Comparison of ENCODE assay signal across 22 cellular contexts in genomic region chr1:234779160-234779538, GRCh38.
DNase-seq lines count a peak whose midpoint lies in the region; FAIRE-seq and TF ChIP-seq lines count a peak whose summit lies in the region.
"Had no signal": no experiment of that assay in that cellular context is flagged by ENCODE, and none has a peak within 500 bp of the region (broad histone marks: within the 10 kb centered on the region; RNA-seq: fewer than 3 reads in every experiment).

No MANE protein-coding gene starts in this region.

- no peaks in the 10 kb centered on the region for H3K36me3 ChIP-seq in H1 (ENCODE audit: control insufficient read depth in 2 of 4, insufficient read depth in 4 of 4, low read length in 3 of 4)
- H3K36me3 ChIP-seq in CD8-positive, alpha-beta memory T cell (ENCODE audit: insufficient read depth, low read length), result no peaks in the 10 kb centered on the region
- H3K36me3 ChIP-seq: esophagus squamous epithelium, left lung, suprapubic skin had no signal

- no peaks in the 10 kb centered on the region; a peak in 1 of 4 replicates for H3K9me3 ChIP-seq in H1 (ENCODE audit: insufficient read depth in 2 of 2, low read depth in 1 of 2, low read length in 1 of 2)
- no peaks in the 10 kb centered on the region for H3K9me3 ChIP-seq in CD8-positive, alpha-beta memory T cell (ENCODE audit: low read length)
- H3K9me3 ChIP-seq: esophagus squamous epithelium, left lung, mucosa of descending colon, suprapubic skin had no signal

- in situ Hi-C loops in GM13977 (cut with MboI; ENCODE audit: low pct_unique_long_range_greater_than_20kb, low sequenced_read_pairs, unreplicated experiment), result no loop called here

- TF ChIP-seq CTCF in HL-60 (IDR thresholded peaks at IDR 0.05; ENCODE audit: insufficient read depth, low read length) (no peak), H1 (IDR thresholded peaks at IDR 0.05; ENCODE audit: control extremely low read depth in 1 of 3, insufficient read depth in 1 of 3, low read depth in 1 of 3, low read length in 3 of 3) (no peak), GM13977 (IDR thresholded peaks at IDR 0.05; ENCODE audit: extremely low read depth, insufficient read depth, missing control alignments) (no peak)

- H3K9ac ChIP-seq in H1 (replicated peaks in 1 of 4; ENCODE audit: extremely low read depth in 1 of 4, low read depth in 3 of 4, low read length in 3 of 4), result no peak overlapping the region

- H2BK120ac ChIP-seq in H1 (replicated peaks; ENCODE audit: low read depth, low read length), result no peak overlapping the region

- H2BK5ac ChIP-seq in H1 (ENCODE audit: low read depth, low read length), result no peak overlapping the region

- no peak overlapping the region for H3K23ac ChIP-seq in H1 (ENCODE audit: insufficient read length)

- H3K79me1 ChIP-seq in H1 (ENCODE audit: low read depth, low read length), result no peaks in the 10 kb centered on the region

- peak overlapping the region; percentile 3 for H2BK15ac ChIP-seq in H1 (ENCODE audit: low read length)

- peaks cover 4% of the 10 kb centered on the region for H3K9me3 Mint-ChIP-seq in activated CD4-positive, alpha-beta T cell treated with anti-CD3 and anti-CD28 coated beads, Interleukin-2, amount 10 ng/mL, durations not matched to agents 24 days and 14 days
- H3K9me3 Mint-ChIP-seq in CD8-positive, alpha-beta memory T cell, result no peaks in the 10 kb centered on the region

- intact Hi-C loops in activated CD4-positive, alpha-beta T cell treated with anti-CD3 and anti-CD28 coated beads, Interleukin-2, amount 10 ng/mL, durations not matched to agents 24 days and 14 days (cut with micrococcal nuclease), result no loop called here
- intact Hi-C loops in posterior vena cava (cut with DNase I), result no loop called here

- no peak overlapping the region for H2AK5ac ChIP-seq in H1 (ENCODE audit: low read depth, low read length)

- H3K27ac Mint-ChIP-seq in activated CD4-positive, alpha-beta T cell treated with anti-CD3 and anti-CD28 coated beads, Interleukin-2, amount 10 ng/mL, durations not matched to agents 24 days and 14 days, result no peak overlapping the region
- H3K27ac Mint-ChIP-seq in CD8-positive, alpha-beta memory T cell, result no peak overlapping the region
- H3K27ac Mint-ChIP-seq: activated naive CD4-positive, alpha-beta T cell treated with anti-CD3 and anti-CD28 coated beads for 36 hours; CD4-positive, CD25-positive, alpha-beta regulatory T cell had no signal

- TF ChIP-seq EP300 in H1 (IDR thresholded peaks at IDR 0.05; ENCODE audit: borderline replicate concordance in 1 of 2, low read depth in 2 of 2, low read length in 2 of 2), result no peak

- no peak for FAIRE-seq in H1 (lab: Jason Lieb, UNC)
- FAIRE-seq: TTC549 had no signal

- H3K4me1 ChIP-seq in H1 (replicated peaks in 1 of 4; ENCODE audit: control insufficient read depth in 3 of 4, insufficient read depth in 4 of 4, low read length in 3 of 4), result peaks cover 0 to 4% (median 0%) of the 10 kb centered on the region in 4 experiments; a peak in 3 of 7 replicates
- peaks cover 10% of the 10 kb centered on the region for H3K4me1 ChIP-seq in CD8-positive, alpha-beta memory T cell (ENCODE audit: insufficient read depth, low read length)
- H3K4me1 ChIP-seq: esophagus squamous epithelium, suprapubic skin had no signal

- 0 out of 2 replicates have a peak overlapping the region, but pooled peaks have one; percentile 15 for H2BK20ac ChIP-seq in H1 (ENCODE audit: low read length)

- H4K5ac ChIP-seq in H1 (ENCODE audit: insufficient read length, low read depth, low read length), result no peak overlapping the region

- no peak overlapping the region for H3K4me3 Mint-ChIP-seq in activated CD4-positive, alpha-beta T cell treated with anti-CD3 and anti-CD28 coated beads, Interleukin-2, amount 10 ng/mL, durations not matched to agents 24 days and 14 days
- H3K4me3 Mint-ChIP-seq in CD8-positive, alpha-beta memory T cell, result no peak overlapping the region
- H3K4me3 Mint-ChIP-seq: activated naive CD4-positive, alpha-beta T cell treated with anti-CD3 and anti-CD28 coated beads for 36 hours; CD4-positive, CD25-positive, alpha-beta regulatory T cell had no signal

- peaks cover 3% of the 10 kb centered on the region for H3K27me3 ChIP-seq in HL-60 (ENCODE audit: insufficient read depth, poor library complexity, severe bottlenecking)
- H3K27me3 ChIP-seq in H1 (replicated peaks in 1 of 4; ENCODE audit: control insufficient read depth in 3 of 4, extremely low read depth in 1 of 4, insufficient read depth in 3 of 4, low read length in 3 of 4), result 0 out of 7 replicates have a peak, but pooled peaks cover 0 to 4% (median 0%) of the 10 kb centered on the region in 4 experiments
- H3K27me3 ChIP-seq in CD8-positive, alpha-beta memory T cell (ENCODE audit: insufficient read depth, low read length, poor library complexity, severe bottlenecking), result peaks cover 11% of the 10 kb centered on the region

- no peaks in the 10 kb centered on the region for H3K4me1 Mint-ChIP-seq in activated CD4-positive, alpha-beta T cell treated with anti-CD3 and anti-CD28 coated beads, Interleukin-2, amount 10 ng/mL, durations not matched to agents 24 days and 14 days
- peaks cover 0 to 6% (median 0%) of the 10 kb centered on the region in 3 donors for H3K4me1 Mint-ChIP-seq in CD8-positive, alpha-beta memory T cell
- H3K4me1 Mint-ChIP-seq: CD4-positive, CD25-positive, alpha-beta regulatory T cell had no signal

- no peak for TF ChIP-seq RAD21 in H1 (IDR thresholded peaks at IDR 0.05 in 1 of 2, conservative IDR thresholded peaks at IDR 0.05 in 1 of 2; ENCODE audit: low read depth in 2 of 2, low read length in 2 of 2)

- H3K27me3 Mint-ChIP-seq in activated CD4-positive, alpha-beta T cell treated with anti-CD3 and anti-CD28 coated beads, Interleukin-2, amount 10 ng/mL, durations not matched to agents 24 days and 14 days, result no peaks in the 10 kb centered on the region
- no peaks in the 10 kb centered on the region for H3K27me3 Mint-ChIP-seq in CD8-positive, alpha-beta memory T cell
- H3K27me3 Mint-ChIP-seq: CD4-positive, CD25-positive, alpha-beta regulatory T cell had no signal

- H3K4me3 ChIP-seq in HL-60 (replicated peaks; ENCODE audit: insufficient read depth, low read length) (no peak overlapping the region), H1 (ENCODE audit: extremely low read depth in 1 of 4, insufficient read depth in 2 of 4, low read depth in 3 of 4, low read length in 4 of 4) (no peak overlapping the region)
- H3K4me3 ChIP-seq in CD8-positive, alpha-beta memory T cell (ENCODE audit: low read length), result no peak overlapping the region
- H3K4me3 ChIP-seq: esophagus squamous epithelium, left lung, mucosa of descending colon, suprapubic skin had no signal

- WGBS in H1 (ENCODE audit: extremely low coverage in 1 of 2, insufficient coverage in 1 of 2, insufficient read length in 1 of 2, insufficient replicate concordance in 2 of 2, low coverage in 1 of 2, low lambda C conversion rate in 2 of 2, missing lambda C conversion rate in 1 of 2), 2 experiments, result 80% methylated on average over 7 of the region's 7 CpGs; no CpG with 5 or more reads in 1 of the 2 experiments

- H3K4me2 ChIP-seq in H1 (ENCODE audit: insufficient read depth in 1 of 2, low read depth in 2 of 2, low read length in 2 of 2), result no peak overlapping the region

- H2BK12ac ChIP-seq in H1 (ENCODE audit: low read depth, low read length), result peak overlapping the region; percentile 0; the same call in 1 of the 2 replicates

- no peaks in the 10 kb centered on the region for H3K23me2 ChIP-seq in H1 (ENCODE audit: low read depth, low read length)

- no peaks in the 10 kb centered on the region for H3K79me2 ChIP-seq in H1 (ENCODE audit: control insufficient read depth in 1 of 2, insufficient read depth in 2 of 2, low read length in 2 of 2)

- no peak overlapping the region for H2AFZ ChIP-seq in H1 (ENCODE audit: low read length)

- no peak overlapping the region for H3K14ac ChIP-seq in H1 (ENCODE audit: insufficient read length)

- peak; percentile 57 for DNase-seq in activated CD4-positive, alpha-beta T cell treated with anti-CD3 and anti-CD28 coated beads, Interleukin-2, amount 10 ng/mL, durations not matched to agents 24 days and 14 days
- no peak for DNase-seq in activated CD4-positive, alpha-beta T cell treated with anti-CD3 and anti-CD28 coated beads, Interleukin-2, amount 50 U/mL, for 1 hour
- DNase-seq in HL-60 (ENCODE audit: low read depth in 1 of 2, low spot score in 1 of 2) (no peak), H1 (ENCODE audit: low read depth in 1 of 2, low spot score in 2 of 2) (peak in 1 of 2 experiments; percentile 55), posterior vena cava (ENCODE audit: low spot score) (peak; percentile 87), GM13977 (ENCODE audit: low spot score) (no peak), substantia nigra (lab: John Stamatoyannopoulos, UW) (no peak)
- no peak for DNase-seq in CD8-positive, alpha-beta memory T cell
- DNase-seq: activated CD4-positive, alpha-beta T cell treated with anti-CD3 and anti-CD28 coated beads for 48 hours; activated naive CD4-positive, alpha-beta T cell treated with anti-CD3 and anti-CD28 coated beads for 36 hours; activated T-cell treated with anti-CD3 and anti-CD28 coated beads, Interleukin-2, amount 50 U/mL, for 1 hour; CD4-positive, CD25-positive, alpha-beta regulatory T cell; central memory CD4-positive, alpha-beta T cell; DMS79; esophagus squamous epithelium; NCI-H1436; NCI-H2171 treated with DMSO at 0.1 percent for 48 hours; stimulated activated CD4-positive, alpha-beta T cell treated with anti-CD3 and anti-CD28 coated beads, Interleukin-12 subunit alpha, Interleukin-12 subunit beta, amount 100 ng/mL, for 4 hours had no signal

- H3K4ac ChIP-seq in H1 (replicated peaks; ENCODE audit: insufficient read length, low read depth, low read length), result no peak overlapping the region

- CTCF ChIA-PET in H1 (lab: Charles Lee; ENCODE audit: partially characterized antibody), result no interaction called here
- CTCF ChIA-PET in CD8-positive, alpha-beta memory T cell (lab: Charles Lee), result no interaction called here

- no peaks in the 10 kb centered on the region for H4K20me1 ChIP-seq in H1 (replicated peaks in 1 of 2; ENCODE audit: control insufficient read depth in 1 of 2, insufficient read depth in 2 of 2, low read length in 2 of 2)

- H3K27ac ChIP-seq in HL-60 (replicated peaks) (peak overlapping the region; percentile 99), H1 (ENCODE audit: low read depth, low read length) (no peak overlapping the region), substantia nigra (ENCODE audit: low read depth, low read length, poor library complexity, severe bottlenecking) (no peak overlapping the region)
- no peak overlapping the region for H3K27ac ChIP-seq in CD8-positive, alpha-beta memory T cell (ENCODE audit: low read depth, low read length)
- H3K27ac ChIP-seq: esophagus squamous epithelium, suprapubic skin had no signal

- H3K18ac ChIP-seq in H1 (ENCODE audit: extremely low read depth, low read length), result no peak overlapping the region

- no peak overlapping the region for H4K8ac ChIP-seq in H1 (ENCODE audit: extremely low read depth, insufficient read depth, low read length)

- TF ChIP-seq POLR2A in H1 (IDR thresholded peaks at IDR 0.05; ENCODE audit: control extremely low read depth in 1 of 2, low read depth in 2 of 2, low read length in 2 of 2), result no peak

- H3K36me3 Mint-ChIP-seq in activated CD4-positive, alpha-beta T cell treated with anti-CD3 and anti-CD28 coated beads, Interleukin-2, amount 10 ng/mL, durations not matched to agents 24 days and 14 days (ENCODE audit: low read depth), result peaks cover 8% of the 10 kb centered on the region
- H3K36me3 Mint-ChIP-seq in CD8-positive, alpha-beta memory T cell, result no peaks in the 10 kb centered on the region
- H3K36me3 Mint-ChIP-seq: CD4-positive, CD25-positive, alpha-beta regulatory T cell had no signal

- H4K91ac ChIP-seq in H1 (replicated peaks; ENCODE audit: insufficient read length, low read length), result peak overlapping the region; percentile 6

- no peak overlapping the region for H3K56ac ChIP-seq in H1 (replicated peaks; ENCODE audit: insufficient read length, low read depth, low read length)

- POLR2A ChIA-PET in H1 (lab: Charles Lee; ENCODE audit: partially characterized antibody), result no interaction called here
- POLR2A ChIA-PET in CD8-positive, alpha-beta memory T cell (lab: Charles Lee), result interaction anchor here (0.6 kb wide), 1 partner anchor 65 kb away, joined by 3 read pairs; no protein-coding TSS in a partner anchor

Comparison
In these comparisons a context has a peak if more than half of its experiments do, and no peak if none do; other contexts are left out.
1. DNase-seq: peak in activated CD4-positive, alpha-beta T cell treated with anti-CD3 and anti-CD28 coated beads, Interleukin-2, amount 10 ng/mL, durations not matched to agents 24 days and 14 days (single experiment) and posterior vena cava (single experiment); none in activated CD4-positive, alpha-beta T cell treated with anti-CD3 and anti-CD28 coated beads, Interleukin-2, amount 50 U/mL, for 1 hour (single experiment), HL-60 (0 of 2), CD8-positive, alpha-beta memory T cell (0 of 5), GM13977 (single experiment) and substantia nigra (0 of 49).